In the genomic region with DNA sequence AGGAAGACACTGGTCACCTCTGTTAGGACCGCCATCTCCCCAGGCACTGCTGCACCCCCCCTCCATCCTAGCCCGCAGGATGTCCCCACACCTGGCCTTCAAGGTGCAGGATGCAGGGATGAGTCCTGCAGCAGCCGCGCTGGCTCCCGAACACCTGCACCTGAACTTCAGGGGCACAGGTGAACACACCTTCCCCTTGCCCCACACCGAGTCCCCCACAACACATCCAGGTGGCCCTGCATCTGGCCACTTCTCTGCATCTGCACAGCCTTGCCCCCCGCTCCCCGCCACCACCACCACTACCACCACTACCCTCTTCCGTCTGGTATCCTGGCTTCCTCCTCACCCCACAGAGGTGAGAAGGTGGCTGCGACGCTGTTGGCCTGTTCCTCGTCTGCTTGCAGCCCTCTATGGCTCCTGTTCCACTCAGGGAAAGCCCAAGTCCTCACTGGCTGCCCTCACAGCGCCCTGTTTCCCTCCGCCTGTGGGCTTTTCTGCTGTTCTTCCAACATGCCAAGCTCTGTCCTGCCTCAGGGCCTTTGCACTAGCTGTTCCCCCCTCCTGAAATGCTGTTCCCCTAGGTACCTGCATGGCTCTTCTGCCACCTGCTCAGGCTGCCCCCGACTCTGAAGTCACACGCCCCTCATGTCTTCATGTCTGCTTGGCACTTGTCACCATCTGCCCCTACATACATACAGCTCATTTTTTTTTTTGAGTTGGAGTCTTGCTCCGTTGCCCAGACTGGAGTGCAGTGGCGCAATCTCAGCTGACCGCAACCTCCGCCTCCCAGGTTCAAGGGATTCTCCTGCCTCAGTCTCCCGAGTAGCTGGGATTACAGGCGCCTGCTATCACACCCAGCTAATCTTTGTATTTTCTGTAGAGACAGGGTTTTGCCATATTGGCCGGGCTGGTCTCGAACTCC, we compare ENCODE assay signal across 17 cellular contexts. TPM values are rescaled to one million over a fixed set of nuclear protein-coding genes. Genes with fewer than 3 reads are reported as not detected.
A peak's percentile ranks its signal among the peaks of the same experiment; 100 is the strongest.
DNase-seq lines count a peak whose midpoint lies in the region; ATAC-seq and TF ChIP-seq lines count a peak whose summit lies in the region.
"Had no signal": no experiment of that assay in that cellular context is flagged by ENCODE, and none has a peak within 500 bp of the region (broad histone marks: within the 10 kb centered on the region; RNA-seq: fewer than 3 reads in every experiment).

No MANE protein-coding gene starts in this region.

- H3K9ac ChIP-seq in mesenchymal stem cell (ENCODE audit: low read length) = no peak overlapping the region

- H3K36me3 Mint-ChIP-seq in activated T-cell treated with anti-CD3 and anti-CD28 coated beads, Interleukin-2, amount 50 U/mL, for 4 hours (ENCODE audit: insufficient read depth) = peaks cover 4% of the 10 kb centered on the region
- peaks cover 31% of the 10 kb centered on the region for H3K36me3 Mint-ChIP-seq in activated T-cell treated with anti-CD3 and anti-CD28 coated beads, Interleukin-2, amount 50 U/mL, for 24 hours (ENCODE audit: low read depth)
- H3K36me3 Mint-ChIP-seq in activated T-helper 17 cell treated with anti-CD3 and anti-CD28 coated beads, Interleukin-2, amount 50 U/mL, for 72 hours (ENCODE audit: low read depth) = peaks cover 36% of the 10 kb centered on the region

- peaks cover 9% of the 10 kb centered on the region for H3K4me1 Mint-ChIP-seq in activated T-cell treated with anti-CD3 and anti-CD28 coated beads, Interleukin-2, amount 50 U/mL, for 4 hours (ENCODE audit: low read depth)
- H3K4me1 Mint-ChIP-seq in activated T-cell treated with anti-CD3 and anti-CD28 coated beads, Interleukin-2, amount 50 U/mL, for 24 hours (ENCODE audit: low read depth) = peaks cover 6% of the 10 kb centered on the region
- peaks cover 6% of the 10 kb centered on the region for H3K4me1 Mint-ChIP-seq in activated T-helper 17 cell treated with anti-CD3 and anti-CD28 coated beads, Interleukin-2, amount 50 U/mL, for 72 hours

- H2AFZ ChIP-seq in mesenchymal stem cell (ENCODE audit: low read depth, low read length) (no peak overlapping the region), PC-9 (no peak overlapping the region)

- H3K4me3 ChIP-seq in mesenchymal stem cell (ENCODE audit: insufficient read depth in 1 of 2, low read depth in 1 of 2, low read length in 2 of 2) (no peak overlapping the region), spleen (no peak overlapping the region), SJCRH30 (no peak overlapping the region), PC-9 (no peak overlapping the region)
- H3K4me3 ChIP-seq: mucosa of descending colon, upper lobe of right lung had no signal

- TF ChIP-seq CTCF in spleen (IDR thresholded peaks at IDR 0.05 in 8 of 11, conservative IDR thresholded peaks at IDR 0.05 in 3 of 11) = no peak
- TF ChIP-seq CTCF in PC-9 (conservative IDR thresholded peaks at IDR 0.05) = no peak

- DNase-seq in activated T-cell treated with anti-CD3 and anti-CD28 coated beads, Interleukin-2, amount 50 U/mL, for 4 hours = no peak
- no peak for DNase-seq in activated T-cell treated with anti-CD3 and anti-CD28 coated beads, Interleukin-2, amount 50 U/mL, for 24 hours
- DNase-seq in mesenchymal stem cell = no peak
- DNase-seq in spleen = peak; percentile 61
- DNase-seq in SJCRH30 = no peak
- no peak for DNase-seq in PC-9
- DNase-seq in GM03348 (ENCODE audit: low spot score) = no peak
- DNase-seq: activated CD4-positive, alpha-beta memory T cell treated with anti-CD3 and anti-CD28 coated beads, Interleukin-2, amount 10 ng/mL, durations not matched to agents 7 days and 5 days; amniotic stem cell; left cardiac atrium; Peyer's patch; upper lobe of right lung had no signal

- H3K9me3 Mint-ChIP-seq in activated T-cell treated with anti-CD3 and anti-CD28 coated beads, Interleukin-2, amount 50 U/mL, for 4 hours = no peaks in the 10 kb centered on the region
- H3K9me3 Mint-ChIP-seq in activated T-cell treated with anti-CD3 and anti-CD28 coated beads, Interleukin-2, amount 50 U/mL, for 24 hours = no peaks in the 10 kb centered on the region
- no peaks in the 10 kb centered on the region for H3K9me3 Mint-ChIP-seq in activated T-helper 17 cell treated with anti-CD3 and anti-CD28 coated beads, Interleukin-2, amount 50 U/mL, for 72 hours
- H3K9me3 Mint-ChIP-seq: activated CD4-positive, alpha-beta memory T cell treated with anti-CD3 and anti-CD28 coated beads, Interleukin-2, amount 10 ng/mL, durations not matched to agents 7 days and 5 days; activated T-helper 1 cell treated with anti-CD3 and anti-CD28 coated beads, Interleukin-12 subunit alpha, Interleukin-12 subunit beta, Interleukin-2, Interleukin-4 antibody, amounts not matched to agents 30 ng/mL and 10 ng/mL and 1 ng/mL, durations not matched to agents 14 hours and 24 hours and 36 hours had no signal

- no peak overlapping the region for H2BK120ac ChIP-seq in mesenchymal stem cell (ENCODE audit: low read depth, low read length)

- no peak overlapping the region for H2BK15ac ChIP-seq in mesenchymal stem cell (ENCODE audit: low read depth, poor library complexity, severe bottlenecking)

- H3K79me1 ChIP-seq in mesenchymal stem cell (replicated peaks; ENCODE audit: low read length, poor library complexity, severe bottlenecking) = no peaks in the 10 kb centered on the region

- H3K9me2 ChIP-seq in PC-9 (ENCODE audit: insufficient read depth) = no peaks in the 10 kb centered on the region

- no peak overlapping the region for H3K27ac Mint-ChIP-seq in activated T-cell treated with anti-CD3 and anti-CD28 coated beads, Interleukin-2, amount 50 U/mL, for 24 hours
- H3K27ac Mint-ChIP-seq in activated T-helper 17 cell treated with anti-CD3 and anti-CD28 coated beads, Interleukin-2, amount 50 U/mL, for 72 hours = no peak overlapping the region
- H3K27ac Mint-ChIP-seq: activated CD4-positive, alpha-beta memory T cell treated with anti-CD3 and anti-CD28 coated beads, Interleukin-2, amount 10 ng/mL, durations not matched to agents 7 days and 5 days; activated T-helper 1 cell treated with anti-CD3 and anti-CD28 coated beads, Interleukin-12 subunit alpha, Interleukin-12 subunit beta, Interleukin-2, Interleukin-4 antibody, amounts not matched to agents 30 ng/mL and 10 ng/mL and 1 ng/mL, durations not matched to agents 14 hours and 24 hours and 36 hours had no signal

- H4K20me1 ChIP-seq in PC-9 (ENCODE audit: insufficient read depth) = peaks cover 12% of the 10 kb centered on the region

- intact Hi-C loops in spleen (cut with DNase I; ENCODE audit: low total_unique reads) = no loop called here
- intact Hi-C loops in PC-9 (cut with micrococcal nuclease; ENCODE audit: unreplicated experiment) = no loop called here

- H3K4me3 Mint-ChIP-seq in activated T-cell treated with anti-CD3 and anti-CD28 coated beads, Interleukin-2, amount 50 U/mL, for 4 hours = peak overlapping the region; percentile 22
- H3K4me3 Mint-ChIP-seq in activated T-cell treated with anti-CD3 and anti-CD28 coated beads, Interleukin-2, amount 50 U/mL, for 24 hours = no peak overlapping the region
- peak overlapping the region; percentile 54 for H3K4me3 Mint-ChIP-seq in activated T-helper 17 cell treated with anti-CD3 and anti-CD28 coated beads, Interleukin-2, amount 50 U/mL, for 72 hours

- CTCF ChIA-PET in PC-9 (lab: Charles Lee) = no interaction called here

- POLR2A ChIA-PET in PC-9 (lab: Charles Lee; ENCODE audit: unreplicated experiment) = no interaction called here

- no peaks in the 10 kb centered on the region for H3K79me2 ChIP-seq in PC-9 (ENCODE audit: low read depth)

- no peak overlapping the region for H3K18ac ChIP-seq in mesenchymal stem cell (ENCODE audit: low read depth in 1 of 2, low read length in 2 of 2)

- no peaks in the 10 kb centered on the region for H3K9me3 ChIP-seq in mesenchymal stem cell (ENCODE audit: control insufficient read depth, low read length)
- no peaks in the 10 kb centered on the region for H3K9me3 ChIP-seq in spleen
- H3K9me3 ChIP-seq in SJCRH30 (replicated peaks) = no peaks in the 10 kb centered on the region
- no peaks in the 10 kb centered on the region for H3K9me3 ChIP-seq in PC-9 (ENCODE audit: insufficient read depth, low read depth)
- H3K9me3 ChIP-seq: mucosa of descending colon, Peyer's patch, upper lobe of right lung had no signal

- peaks cover 20% of the 10 kb centered on the region for H3K4me1 ChIP-seq in mesenchymal stem cell (ENCODE audit: control insufficient read depth, insufficient read depth, low read depth, low read length)
- peaks cover 7 to 29% (median 17%) of the 10 kb centered on the region in 6 donors for H3K4me1 ChIP-seq in spleen
- peaks cover 17% of the 10 kb centered on the region for H3K4me1 ChIP-seq in SJCRH30
- H3K4me1 ChIP-seq in PC-9 (replicated peaks; ENCODE audit: insufficient read depth) = no peaks in the 10 kb centered on the region

- H2BK5ac ChIP-seq in mesenchymal stem cell (ENCODE audit: low read depth, low read length, poor library complexity, severe bottlenecking) = no peak overlapping the region

- peaks cover 27% of the 10 kb centered on the region for H3K27me3 Mint-ChIP-seq in activated T-cell treated with anti-CD3 and anti-CD28 coated beads, Interleukin-2, amount 50 U/mL, for 4 hours (ENCODE audit: low read depth)
- peaks cover 33% of the 10 kb centered on the region for H3K27me3 Mint-ChIP-seq in activated T-cell treated with anti-CD3 and anti-CD28 coated beads, Interleukin-2, amount 50 U/mL, for 24 hours
- peaks cover 13% of the 10 kb centered on the region for H3K27me3 Mint-ChIP-seq in activated T-helper 17 cell treated with anti-CD3 and anti-CD28 coated beads, Interleukin-2, amount 50 U/mL, for 72 hours

- BruUV-seq in PC-9 (replicated peaks; lab: Mats Ljungman, UMichigan) = no TSS peak

- peaks cover 27% of the 10 kb centered on the region in 2 experiments for H3K27me3 ChIP-seq in mesenchymal stem cell (ENCODE audit: control insufficient read depth in 1 of 2, insufficient read depth in 1 of 2, low read length in 2 of 2)
- H3K27me3 ChIP-seq in spleen (replicated peaks in 1 of 7) = peaks cover 4 to 50% (median 28%) of the 10 kb centered on the region in 7 donors
- H3K27me3 ChIP-seq in SJCRH30 = no peaks in the 10 kb centered on the region
- no peaks in the 10 kb centered on the region for H3K27me3 ChIP-seq in PC-9 (ENCODE audit: insufficient read depth, low read depth)

- H2AK5ac ChIP-seq in mesenchymal stem cell (ENCODE audit: low read length, severe bottlenecking) = no peak overlapping the region

- H3K4ac ChIP-seq in mesenchymal stem cell (ENCODE audit: low read depth in 1 of 2, low read length in 2 of 2) = no peak overlapping the region

- no peak overlapping the region for H3K27ac ChIP-seq in mesenchymal stem cell (ENCODE audit: low read length, poor library complexity, severe bottlenecking)
- no peak overlapping the region for H3K27ac ChIP-seq in spleen
- no peak overlapping the region for H3K27ac ChIP-seq in SJCRH30
- no peak overlapping the region for H3K27ac ChIP-seq in PC-9
- H3K27ac ChIP-seq: upper lobe of right lung had no signal

- no peak for ATAC-seq in activated T-cell treated with anti-CD3 and anti-CD28 coated beads, Interleukin-2, amount 50 U/mL, for 4 hours
- ATAC-seq in activated T-helper 17 cell treated with anti-CD3 and anti-CD28 coated beads, Interleukin-2, amount 50 U/mL, for 72 hours (replicated peaks) = peak; percentile 8
- ATAC-seq: HCT116, mucosa of descending colon, upper lobe of right lung had no signal

- H3K23ac ChIP-seq in mesenchymal stem cell (ENCODE audit: low read length in 2 of 2) = no peak overlapping the region

- peaks cover 28 to 36% of the 10 kb centered on the region in 2 experiments for H3K36me3 ChIP-seq in mesenchymal stem cell (ENCODE audit: control insufficient read depth in 1 of 2, insufficient read depth in 2 of 2, low read depth in 1 of 2, low read length in 2 of 2)
- H3K36me3 ChIP-seq in spleen = peaks cover 0 to 44% (median 31%) of the 10 kb centered on the region in 6 donors
- peaks cover 7% of the 10 kb centered on the region; the same call in 1 of the 2 replicates for H3K36me3 ChIP-seq in SJCRH30
- peaks cover 12% of the 10 kb centered on the region for H3K36me3 ChIP-seq in PC-9 (ENCODE audit: low read depth)

- no peak overlapping the region for H3K14ac ChIP-seq in mesenchymal stem cell (ENCODE audit: low read length in 2 of 2)

- peaks cover 37% of the 10 kb centered on the region for H3F3A ChIP-seq in PC-9 (ENCODE audit: insufficient read depth, low read depth)

- WGBS in mesenchymal stem cell = 93% methylated on average over 24 of the region's 24 CpGs
- 82 to 88% (median 88%) methylated on average over 19 to 24 of the region's 24 CpGs for WGBS in spleen, 5 donors

- TF ChIP-seq POLR2A in spleen (IDR thresholded peaks at IDR 0.05) = no peak

- H4K91ac ChIP-seq in mesenchymal stem cell (ENCODE audit: low read length) = peak overlapping the region; percentile 11

- no peak overlapping the region for H2BK12ac ChIP-seq in mesenchymal stem cell (ENCODE audit: low read length in 2 of 2)

- peak overlapping the region; percentile 24 for H4K8ac ChIP-seq in mesenchymal stem cell (ENCODE audit: low read length)

- no peak overlapping the region for H3K4me2 ChIP-seq in mesenchymal stem cell (ENCODE audit: low read length, poor library complexity, severe bottlenecking)
- no peak overlapping the region for H3K4me2 ChIP-seq in PC-9

RNA-seq across cellular contexts. Expression of a gene that starts 1.4 kb away (rescaled TPM):
- total RNA-seq in activated T-cell treated with anti-CD3 and anti-CD28 coated beads, Interleukin-2, amount 50 U/mL, for 4 hours = under 1 TPM in 1 of 3 donors, not detected in 2; 0.13 TPM
- total RNA-seq in activated T-helper 17 cell treated with anti-CD3 and anti-CD28 coated beads, Interleukin-2, amount 50 U/mL, for 72 hours = not detected
- polyA plus RNA-seq in mesenchymal stem cell (2013, experiment 1 of 2) = 1.5 TPM
- 1.6 TPM for polyA plus RNA-seq in mesenchymal stem cell (2013, experiment 2 of 2)
- total RNA-seq in spleen (under 1 TPM in 4 of 7 donors, not detected in 3; 0.16 to 0.50 (median 0.40) TPM), PC-9 (2021) (2.7 and 4.9 TPM in 2 replicates)
- polyA plus RNA-seq in spleen = under 1 TPM in 2 of 3 donors, not detected in 1; 0.06 to 0.45 TPM
- 6.1 TPM in 2 replicates for total RNA-seq in SJCRH30 (2014; rRNA removed; shearing (Covaris generic))
- total RNA-seq: activated CD4-positive, alpha-beta memory T cell treated with anti-CD3 and anti-CD28 coated beads, Interleukin-2, amount 10 ng/mL, durations not matched to agents 7 days and 5 days; activated T-helper 1 cell treated with anti-CD3 and anti-CD28 coated beads, Interleukin-12 subunit alpha, Interleukin-12 subunit beta, Interleukin-2, Interleukin-4 antibody, amounts not matched to agents 30 ng/mL and 10 ng/mL and 1 ng/mL, durations not matched to agents 14 hours and 24 hours and 36 hours; Peyer's patch; upper lobe of right lung had no signal
- polyA plus RNA-seq: CD14-positive monocyte had no signal

RNA-seq across cellular contexts. Expression of a gene that starts 21.8 kb away (rescaled TPM):
- total RNA-seq in activated T-cell treated with anti-CD3 and anti-CD28 coated beads, Interleukin-2, amount 50 U/mL, for 4 hours = 100 to 1,000 TPM; 258 to 293 (median 270) TPM
- total RNA-seq in activated T-helper 17 cell treated with anti-CD3 and anti-CD28 coated beads, Interleukin-2, amount 50 U/mL, for 72 hours = 100 to 1,000 TPM; 166 to 171 TPM
- polyA plus RNA-seq in mesenchymal stem cell (2013, experiment 1 of 2) = 214 TPM
- 238 TPM for polyA plus RNA-seq in mesenchymal stem cell (2013, experiment 2 of 2)
- 100 to 1,000 TPM; 135 to 261 (median 158) TPM for total RNA-seq in spleen
- polyA plus RNA-seq in spleen = 100 to 1,000 TPM; 164 to 248 (median 196) TPM
- total RNA-seq in SJCRH30 (2014; rRNA removed; shearing (Covaris generic)) = 120 and 134 TPM in 2 replicates
- 190 and 221 TPM in 2 replicates for total RNA-seq in PC-9 (2021)

RNA-seq across cellular contexts. Expression of a gene that starts 22.1 kb away (rescaled TPM):
- total RNA-seq in activated T-cell treated with anti-CD3 and anti-CD28 coated beads, Interleukin-2, amount 50 U/mL, for 4 hours = 100 to 1,000 TPM; 170 to 178 (median 176) TPM
- total RNA-seq in activated T-helper 17 cell treated with anti-CD3 and anti-CD28 coated beads, Interleukin-2, amount 50 U/mL, for 72 hours = 10 to 100 TPM; 33.7 to 54.4 TPM
- 19.4 TPM for polyA plus RNA-seq in mesenchymal stem cell (2013, experiment 1 of 2)
- polyA plus RNA-seq in mesenchymal stem cell (2013, experiment 2 of 2) = 18.6 TPM
- total RNA-seq in spleen (10 to 100 TPM; 31.0 to 42.6 (median 34.8) TPM), PC-9 (2021) (41.2 and 46.3 TPM in 2 replicates)
- 10 to 100 TPM; 37.4 to 48.0 (median 38.7) TPM for polyA plus RNA-seq in spleen
- total RNA-seq in SJCRH30 (2014; rRNA removed; shearing (Covaris generic)) = 41.8 and 42.9 TPM in 2 replicates

RNA-seq across cellular contexts. Expression of a gene that starts 43.6 kb away (rescaled TPM):
- 1 to 10 TPM in 1 of 3 donors, under 1 TPM in 2; 0.53 to 1.1 (median 0.79) TPM for total RNA-seq in activated T-cell treated with anti-CD3 and anti-CD28 coated beads, Interleukin-2, amount 50 U/mL, for 4 hours
- 1 to 10 TPM in 1 of 2 donors, under 1 TPM in 1; 0.63 to 1.7 TPM for total RNA-seq in activated T-helper 17 cell treated with anti-CD3 and anti-CD28 coated beads, Interleukin-2, amount 50 U/mL, for 72 hours
- 54.3 TPM for polyA plus RNA-seq in mesenchymal stem cell (2013, experiment 1 of 2)
- polyA plus RNA-seq in mesenchymal stem cell (2013, experiment 2 of 2) = 55.7 TPM
- 100 to 1,000 TPM in 2 of 7 donors, 10 to 100 TPM in 5; 23.0 to 197 (median 80.0) TPM for total RNA-seq in spleen
- 100 to 1,000 TPM in 2 of 3 donors, 10 to 100 TPM in 1; 22.4 to 279 (median 148) TPM for polyA plus RNA-seq in spleen
- total RNA-seq in SJCRH30 (2014; rRNA removed; shearing (Covaris generic)) = 23.9 and 28.1 TPM in 2 replicates
- 55.7 and 62.5 TPM in 2 replicates for total RNA-seq in PC-9 (2021)
- total RNA-seq: activated CD4-positive, alpha-beta memory T cell treated with anti-CD3 and anti-CD28 coated beads, Interleukin-2, amount 10 ng/mL, durations not matched to agents 7 days and 5 days had no signal
